ENCODE assay signal across 16 cellular contexts in the genomic region with DNA sequence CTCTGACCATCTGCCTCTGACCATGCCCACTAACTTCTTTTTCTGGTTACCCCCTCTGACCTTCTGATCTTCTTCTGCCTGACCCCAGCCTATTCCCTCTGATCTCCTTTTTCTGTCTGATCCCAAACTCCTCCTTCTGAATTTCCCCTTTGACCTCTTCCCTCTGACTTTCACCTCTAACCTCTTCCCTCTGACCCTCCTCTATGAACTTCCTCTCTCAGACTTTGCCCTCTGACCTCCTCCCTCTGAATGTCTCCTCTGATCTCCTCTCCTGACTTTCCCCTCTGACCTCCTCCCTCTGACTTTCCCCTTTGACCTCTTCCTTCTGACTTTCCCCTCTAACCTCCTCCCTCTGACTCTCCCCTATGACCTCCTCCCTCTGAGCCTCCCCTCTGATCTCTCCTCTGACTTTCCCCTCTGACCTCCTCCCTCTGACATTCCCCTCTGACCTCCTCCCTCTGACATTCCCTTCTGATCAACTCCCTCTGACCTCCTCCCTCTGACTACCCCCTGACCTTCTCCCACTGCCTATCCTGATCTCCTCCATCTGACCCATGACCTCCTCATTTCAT. TPM values are rescaled to one million over a fixed set of nuclear protein-coding genes. Genes with fewer than 3 reads are reported as not detected.
DNase-seq lines count a peak whose midpoint lies in the region; ATAC-seq and TF ChIP-seq lines count a peak whose summit lies in the region.
"Had no signal": no experiment of that assay in that cellular context is flagged by ENCODE, and none has a peak within 500 bp of the region (broad histone marks: within the 10 kb centered on the region; RNA-seq: fewer than 3 reads in every experiment).

No MANE protein-coding gene starts in this region.

- H3K9me3 ChIP-seq in ascending aorta (no peaks in the 10 kb centered on the region), lower lobe of right lung (no peaks in the 10 kb centered on the region), BE2C (peaks cover 3% of the 10 kb centered on the region; the same call in 1 of the 2 replicates)
- H3K9me3 ChIP-seq: A549, colonic mucosa had no signal

- H3K4me3 Mint-ChIP-seq in activated CD8-positive, alpha-beta T cell treated with anti-CD3 and anti-CD28 coated beads for 36 hours = no peak overlapping the region
- H3K4me3 Mint-ChIP-seq in activated CD8-positive, alpha-beta T cell treated with anti-CD3 and anti-CD28 coated beads, Interleukin-2, amount 10 ng/mL, durations not matched to agents 7 days and 5 days = no peak overlapping the region

- no peaks in the 10 kb centered on the region for H3K9me3 Mint-ChIP-seq in activated CD8-positive, alpha-beta T cell treated with anti-CD3 and anti-CD28 coated beads for 36 hours
- H3K9me3 Mint-ChIP-seq in activated CD8-positive, alpha-beta T cell treated with anti-CD3 and anti-CD28 coated beads, Interleukin-2, amount 10 ng/mL, durations not matched to agents 7 days and 5 days (ENCODE audit: insufficient read depth) = no peaks in the 10 kb centered on the region

- H3K4me3 ChIP-seq in ascending aorta = no peak overlapping the region
- H3K4me3 ChIP-seq in lower lobe of right lung = no peak overlapping the region
- H3K4me3 ChIP-seq in BE2C (ENCODE audit: low read depth, low read length) = no peak overlapping the region
- H3K4me3 ChIP-seq: A549, colonic mucosa had no signal

- H3K27ac Mint-ChIP-seq in activated CD8-positive, alpha-beta T cell treated with anti-CD3 and anti-CD28 coated beads for 36 hours = peak overlapping the region; percentile 39
- H3K27ac Mint-ChIP-seq in activated CD8-positive, alpha-beta T cell treated with anti-CD3 and anti-CD28 coated beads, Interleukin-2, amount 10 ng/mL, durations not matched to agents 7 days and 5 days = no peak overlapping the region
- H3K27ac Mint-ChIP-seq: T-cell had no signal

- POLR2A ChIA-PET in activated CD8-positive, alpha-beta T cell treated with anti-CD3 and anti-CD28 coated beads for 36 hours (lab: Charles Lee) = interaction anchor here (0.9 kb wide), 1 partner anchor 21 kb away, joined by 4 read pairs; no protein-coding TSS in a partner anchor
- POLR2A ChIA-PET in activated CD8-positive, alpha-beta T cell treated with anti-CD3 and anti-CD28 coated beads, Interleukin-2, amount 10 ng/mL, durations not matched to agents 7 days and 5 days (lab: Charles Lee) = no interaction called here

- H3K27ac ChIP-seq in ascending aorta (peak overlapping the region; percentile 60 to 79), lower lobe of right lung (peak overlapping the region; percentile 72), substantia nigra (ENCODE audit: low read depth, low read length, poor library complexity, severe bottlenecking) (peak overlapping the region; percentile 0)
- H3K27ac ChIP-seq: A549 had no signal

- intact Hi-C loops in activated CD8-positive, alpha-beta T cell treated with anti-CD3 and anti-CD28 coated beads for 36 hours (cut with micrococcal nuclease) = no loop called here
- intact Hi-C loops in ascending aorta (cut with DNase I) (no loop called here), lower lobe of right lung (cut with DNase I) (no loop called here)

- no peak for TF ChIP-seq CTCF in activated CD8-positive, alpha-beta T cell treated with anti-CD3 and anti-CD28 coated beads for 36 hours (IDR thresholded peaks at IDR 0.05)
- TF ChIP-seq CTCF in ascending aorta (IDR thresholded peaks at IDR 0.05) (no peak), lower lobe of right lung (IDR thresholded peaks at IDR 0.05) (no peak), BE2C (IDR thresholded peaks at IDR 0.05; ENCODE audit: low read depth, low read length) (no peak)

- H3K27me3 Mint-ChIP-seq in activated CD8-positive, alpha-beta T cell treated with anti-CD3 and anti-CD28 coated beads for 36 hours = peaks cover 48% of the 10 kb centered on the region
- peaks cover 30% of the 10 kb centered on the region for H3K27me3 Mint-ChIP-seq in activated CD8-positive, alpha-beta T cell treated with anti-CD3 and anti-CD28 coated beads, Interleukin-2, amount 10 ng/mL, durations not matched to agents 7 days and 5 days (ENCODE audit: low read depth)

- H3K27me3 ChIP-seq in ascending aorta = no peaks in the 10 kb centered on the region
- peaks cover 46% of the 10 kb centered on the region for H3K27me3 ChIP-seq in lower lobe of right lung (ENCODE audit: low read depth)
- H3K27me3 ChIP-seq in BE2C = peaks cover 36% of the 10 kb centered on the region

- no peak for ATAC-seq in activated CD8-positive, alpha-beta T cell treated with anti-CD3 and anti-CD28 coated beads for 36 hours
- ATAC-seq in activated CD8-positive, alpha-beta T cell treated with anti-CD3 and anti-CD28 coated beads, Interleukin-2, amount 10 ng/mL, durations not matched to agents 7 days and 5 days = no peak
- no peak for ATAC-seq in lower lobe of right lung
- ATAC-seq: A549, T-cell had no signal

- H3K4me1 Mint-ChIP-seq in activated CD8-positive, alpha-beta T cell treated with anti-CD3 and anti-CD28 coated beads for 36 hours (ENCODE audit: low read depth) = peaks cover 36% of the 10 kb centered on the region
- peaks cover 22% of the 10 kb centered on the region for H3K4me1 Mint-ChIP-seq in activated CD8-positive, alpha-beta T cell treated with anti-CD3 and anti-CD28 coated beads, Interleukin-2, amount 10 ng/mL, durations not matched to agents 7 days and 5 days (ENCODE audit: low read depth)

- H3K36me3 ChIP-seq in ascending aorta (no peaks in the 10 kb centered on the region), lower lobe of right lung (no peaks in the 10 kb centered on the region), BE2C (no peaks in the 10 kb centered on the region)
- H3K36me3 ChIP-seq: colonic mucosa had no signal

- DNase-seq in activated CD8-positive, alpha-beta T cell treated with anti-CD3 and anti-CD28 coated beads for 36 hours = no peak
- no peak for DNase-seq in activated CD8-positive, alpha-beta T cell treated with anti-CD3 and anti-CD28 coated beads, Interleukin-2, amount 10 ng/mL, durations not matched to agents 7 days and 5 days
- DNase-seq in ascending aorta (ENCODE audit: low spot score in 2 of 2) = no peak
- DNase-seq in lower lobe of right lung = no peak
- DNase-seq in substantia nigra (lab: John Stamatoyannopoulos, UW) = no peak
- no peak for DNase-seq in BE2C
- no peak for DNase-seq in AG08396 (ENCODE audit: low spot score)
- DNase-seq in NCI-H748 (lab: John Stamatoyannopoulos, UW; ENCODE audit: unreplicated experiment) = no peak
- DNase-seq: activated naive CD4-positive, alpha-beta T cell; colonic mucosa; islet precursor cell; NCI-H1048; NCI-H446; T-cell had no signal

- CTCF ChIA-PET in activated CD8-positive, alpha-beta T cell treated with anti-CD3 and anti-CD28 coated beads for 36 hours (lab: Charles Lee) = no interaction called here
- CTCF ChIA-PET in activated CD8-positive, alpha-beta T cell treated with anti-CD3 and anti-CD28 coated beads, Interleukin-2, amount 10 ng/mL, durations not matched to agents 7 days and 5 days (lab: Charles Lee) = no interaction called here

- H3K36me3 Mint-ChIP-seq in activated CD8-positive, alpha-beta T cell treated with anti-CD3 and anti-CD28 coated beads for 36 hours (ENCODE audit: low read depth) = no peaks in the 10 kb centered on the region
- H3K36me3 Mint-ChIP-seq in activated CD8-positive, alpha-beta T cell treated with anti-CD3 and anti-CD28 coated beads, Interleukin-2, amount 10 ng/mL, durations not matched to agents 7 days and 5 days (ENCODE audit: low read depth) = no peaks in the 10 kb centered on the region
- H3K36me3 Mint-ChIP-seq: T-cell had no signal

- H3K4me1 ChIP-seq in ascending aorta = peaks cover 11 to 36% of the 10 kb centered on the region in 2 donors
- H3K4me1 ChIP-seq in lower lobe of right lung = peaks cover 6% of the 10 kb centered on the region
- no peaks in the 10 kb centered on the region for H3K4me1 ChIP-seq in BE2C

RNA-seq across cellular contexts. Expression of gene COL5A3, which starts 3.5 kb away (rescaled TPM):
- total RNA-seq in activated CD8-positive, alpha-beta T cell treated with anti-CD3 and anti-CD28 coated beads for 36 hours = 1 to 10 TPM; 2.7 to 2.8 TPM
- under 1 TPM; 0.13 to 0.18 TPM for total RNA-seq in activated CD8-positive, alpha-beta T cell treated with anti-CD3 and anti-CD28 coated beads, Interleukin-2, amount 10 ng/mL, durations not matched to agents 7 days and 5 days
- 13.6 TPM for total RNA-seq in ascending aorta
- total RNA-seq in lower lobe of right lung = 8.9 TPM
- polyA plus RNA-seq in BE2C (2012; ENCODE audit: insufficient read depth, insufficient read length, low read depth) = not detected

RNA-seq across cellular contexts. Expression of gene RDH8, which starts 6.4 kb away (rescaled TPM):
- total RNA-seq in activated CD8-positive, alpha-beta T cell treated with anti-CD3 and anti-CD28 coated beads for 36 hours = not detected
- not detected for total RNA-seq in activated CD8-positive, alpha-beta T cell treated with anti-CD3 and anti-CD28 coated beads, Interleukin-2, amount 10 ng/mL, durations not matched to agents 7 days and 5 days
- not detected for total RNA-seq in ascending aorta
- total RNA-seq in lower lobe of right lung = not detected
- not detected for polyA plus RNA-seq in BE2C (2012; ENCODE audit: insufficient read depth, insufficient read length, low read depth)
- total RNA-seq: myocyte, T-cell had no signal

Comparison
In these comparisons a context has a peak if more than half of its experiments do, and no peak if none do; other contexts are left out.
1. H3K27ac ChIP-seq: peak in every context shown above with its lines; median percentile 72 in lower lobe of right lung; 70 in ascending aorta; 0 in substantia nigra.